ENCODE assay signal across 1 cellular context in the genomic region with DNA sequence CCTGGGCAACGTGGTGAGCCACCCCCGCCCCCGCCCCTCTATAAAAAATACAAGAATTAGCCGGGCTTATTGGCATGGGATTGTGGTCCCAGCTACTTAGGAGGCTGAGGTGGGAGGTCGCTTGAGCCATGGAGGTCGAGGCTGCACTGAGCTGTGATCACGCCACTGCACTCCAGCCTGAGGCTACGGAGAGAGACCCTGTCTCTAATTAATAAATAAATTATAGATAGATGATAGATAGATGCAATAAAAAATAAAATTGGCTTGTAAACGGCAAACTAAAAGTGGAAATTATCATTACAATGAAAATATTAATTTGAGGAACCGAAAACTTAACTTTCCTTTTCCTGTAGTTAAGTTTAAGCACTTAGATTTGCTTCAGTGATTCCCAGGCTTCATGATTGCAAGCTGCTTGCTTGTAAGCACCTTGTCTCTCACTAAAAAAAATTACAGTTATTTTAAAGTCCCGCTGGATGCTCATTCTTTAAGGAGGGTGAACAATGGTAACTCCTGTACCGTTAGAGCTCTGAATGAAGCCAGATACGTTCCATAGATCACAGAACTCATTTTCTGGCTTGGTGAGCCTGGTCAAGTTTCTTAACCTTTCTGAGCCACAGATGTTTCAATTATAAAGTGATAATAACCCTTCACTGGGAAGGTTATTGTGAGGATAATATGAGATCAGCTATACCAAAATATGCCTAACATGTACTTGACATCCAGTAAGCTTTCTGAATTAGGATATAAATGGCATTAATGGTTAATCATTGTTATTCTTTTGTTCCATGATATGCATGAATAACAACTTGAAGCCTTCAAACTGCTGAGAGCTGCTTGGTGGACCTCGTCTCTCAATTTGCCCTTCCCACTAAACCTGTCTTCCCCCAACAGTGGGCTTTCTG.
TF ChIP-seq lines count a peak whose summit lies in the region.

No MANE protein-coding gene starts in this region.

TF ChIP-seq in SK-N-SH treated with all-trans-retinoic acid at 6 μM for 48 hours, 23 proteins besides CTCF, POLR2A, EP300 and RAD21 (continued from another document):
- TF ChIP-seq, protein P1, sequence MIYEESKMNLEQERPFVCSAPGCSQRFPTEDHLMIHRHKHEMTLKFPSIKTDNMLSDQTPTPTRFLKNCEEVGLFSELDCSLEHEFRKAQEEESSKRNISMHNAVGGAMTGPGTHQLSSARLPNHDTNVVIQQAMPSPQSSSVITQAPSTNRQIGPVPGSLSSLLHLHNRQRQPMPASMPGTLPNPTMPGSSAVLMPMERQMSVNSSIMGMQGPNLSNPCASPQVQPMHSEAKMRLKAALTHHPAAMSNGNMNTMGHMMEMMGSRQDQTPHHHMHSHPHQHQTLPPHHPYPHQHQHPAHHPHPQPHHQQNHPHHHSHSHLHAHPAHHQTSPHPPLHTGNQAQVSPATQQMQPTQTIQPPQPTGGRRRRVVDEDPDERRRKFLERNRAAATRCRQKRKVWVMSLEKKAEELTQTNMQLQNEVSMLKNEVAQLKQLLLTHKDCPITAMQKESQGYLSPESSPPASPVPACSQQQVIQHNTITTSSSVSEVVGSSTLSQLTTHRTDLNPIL (CRISPR knock-in tag; IDR thresholded peaks at IDR 0.05; ENCODE audit: low read depth), result no peak
- TF ChIP-seq RARB (CRISPR knock-in tag; IDR thresholded peaks at IDR 0.05) (no peak), ESRRG (CRISPR knock-in tag; IDR thresholded peaks at IDR 0.05) (no peak), CSDC2 (CRISPR knock-in tag; IDR thresholded peaks at IDR 0.05) (no peak), ZFP30 (CRISPR knock-in tag; IDR thresholded peaks at IDR 0.05) (no peak), BACH2 (CRISPR knock-in tag; IDR thresholded peaks at IDR 0.05; ENCODE audit: borderline replicate concordance) (no peak), ZFP3 (CRISPR knock-in tag; IDR thresholded peaks at IDR 0.05) (no peak), ARNTL (CRISPR knock-in tag; IDR thresholded peaks at IDR 0.05; ENCODE audit: borderline replicate concordance, low read depth) (no peak), ZNF565 (CRISPR knock-in tag; conservative IDR thresholded peaks at IDR 0.05; ENCODE audit: low read depth) (no peak), ZNF8 (CRISPR knock-in tag; IDR thresholded peaks at IDR 0.05) (no peak), TOX (CRISPR knock-in tag; IDR thresholded peaks at IDR 0.05; ENCODE audit: borderline replicate concordance) (no peak)
- TF ChIP-seq, protein P2, sequence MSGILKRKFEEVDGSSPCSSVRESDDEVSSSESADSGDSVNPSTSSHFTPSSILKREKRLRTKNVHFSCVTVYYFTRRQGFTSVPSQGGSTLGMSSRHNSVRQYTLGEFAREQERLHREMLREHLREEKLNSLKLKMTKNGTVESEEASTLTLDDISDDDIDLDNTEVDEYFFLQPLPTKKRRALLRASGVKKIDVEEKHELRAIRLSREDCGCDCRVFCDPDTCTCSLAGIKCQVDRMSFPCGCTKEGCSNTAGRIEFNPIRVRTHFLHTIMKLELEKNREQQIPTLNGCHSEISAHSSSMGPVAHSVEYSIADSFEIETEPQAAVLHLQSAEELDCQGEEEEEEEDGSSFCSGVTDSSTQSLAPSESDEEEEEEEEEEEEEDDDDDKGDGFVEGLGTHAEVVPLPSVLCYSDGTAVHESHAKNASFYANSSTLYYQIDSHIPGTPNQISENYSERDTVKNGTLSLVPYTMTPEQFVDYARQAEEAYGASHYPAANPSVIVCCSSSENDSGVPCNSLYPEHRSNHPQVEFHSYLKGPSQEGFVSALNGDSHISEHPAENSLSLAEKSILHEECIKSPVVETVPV (CRISPR knock-in tag; IDR thresholded peaks at IDR 0.05), result no peak
- TF ChIP-seq, protein P3, sequence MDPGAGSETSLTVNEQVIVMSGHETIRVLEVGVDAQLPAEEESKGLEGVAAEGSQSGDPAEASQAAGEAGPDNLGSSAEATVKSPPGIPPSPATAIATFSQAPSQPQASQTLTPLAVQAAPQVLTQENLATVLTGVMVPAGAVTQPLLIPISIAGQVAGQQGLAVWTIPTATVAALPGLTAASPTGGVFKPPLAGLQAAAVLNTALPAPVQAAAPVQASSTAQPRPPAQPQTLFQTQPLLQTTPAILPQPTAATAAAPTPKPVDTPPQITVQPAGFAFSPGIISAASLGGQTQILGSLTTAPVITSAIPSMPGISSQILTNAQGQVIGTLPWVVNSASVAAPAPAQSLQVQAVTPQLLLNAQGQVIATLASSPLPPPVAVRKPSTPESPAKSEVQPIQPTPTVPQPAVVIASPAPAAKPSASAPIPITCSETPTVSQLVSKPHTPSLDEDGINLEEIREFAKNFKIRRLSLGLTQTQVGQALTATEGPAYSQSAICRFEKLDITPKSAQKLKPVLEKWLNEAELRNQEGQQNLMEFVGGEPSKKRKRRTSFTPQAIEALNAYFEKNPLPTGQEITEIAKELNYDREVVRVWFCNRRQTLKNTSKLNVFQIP (CRISPR knock-in tag; IDR thresholded peaks at IDR 0.05; ENCODE audit: borderline replicate concordance, low read depth), result no peak
TF ChIP-seq in SK-N-SH treated with all-trans-retinoic acid at 6 μM for 48 hours: peak in this region for 0.
